In the genomic region with DNA sequence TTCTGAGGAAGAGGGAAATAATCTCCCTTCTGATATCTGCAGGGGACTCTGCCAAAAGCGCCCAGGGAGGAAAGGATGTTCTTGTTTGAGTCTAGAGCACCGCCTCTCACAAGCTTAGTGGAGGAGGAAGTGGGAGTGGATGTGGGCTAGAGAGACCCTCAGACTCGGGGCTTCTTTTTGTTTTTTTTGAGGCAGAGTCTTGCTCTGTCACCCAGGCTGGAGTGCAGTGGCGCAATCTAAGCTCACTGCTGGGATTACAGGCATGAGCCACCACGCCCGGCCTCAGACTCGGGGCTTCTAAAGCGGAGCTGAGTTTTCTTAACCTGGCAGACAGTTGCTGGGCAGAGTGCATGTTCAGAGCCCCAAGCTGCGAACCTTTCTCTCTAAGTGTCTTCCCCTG, we compare ENCODE assay signal across 14 cellular contexts.
"Had no signal": no experiment of that assay in that cellular context is flagged by ENCODE, and none has a peak within 500 bp of the region (broad histone marks: within the 10 kb centered on the region; RNA-seq: fewer than 3 reads in every experiment).

No MANE protein-coding gene starts in this region.

- H3K4me3 ChIP-seq: skin epidermis, thyroid gland, vagina had no signal

- DNase-seq: activated CD4-positive, alpha-beta T cell treated with anti-CD3 and anti-CD28 coated beads for 1 hour; activated CD4-positive, alpha-beta T cell treated with anti-CD3 and anti-CD28 coated beads, Interleukin-2, amount 50 U/mL, for 48 hours; activated gamma-delta T cell; activated naive CD8-positive, alpha-beta T cell treated with anti-CD3 and anti-CD28 coated beads for 36 hours; activated T-cell treated with anti-CD3 and anti-CD28 coated beads, Interleukin-2, amount 50 U/mL, for 48 hours; brain microvascular endothelial cell; endodermal cell; erythroblast; hypothalamus; kidney glomerular epithelial cell had no signal

- H3K27ac ChIP-seq: brain microvascular endothelial cell, skin epidermis, thyroid gland, vagina had no signal

- H3K9me3 ChIP-seq: thyroid gland, vagina had no signal

- ATAC-seq: stimulated activated effector memory CD8-positive, alpha-beta T cell treated with anti-CD3 and anti-CD28 coated beads, Interleukin-12 subunit alpha, Interleukin-12 subunit beta, amount 100 ng/mL, for 72 hours had no signal

- H3K4me1 ChIP-seq: thyroid gland had no signal

- H3K36me3 ChIP-seq: brain microvascular endothelial cell, thyroid gland, vagina had no signal
